ENCODE assay signal across 9 cellular contexts in genomic region chr1:153567621-153568366, GRCh38. TPM values are rescaled to one million over a fixed set of nuclear protein-coding genes. Genes with fewer than 3 reads are reported as not detected.
DNase-seq lines count a peak whose midpoint lies in the region; ATAC-seq and TF ChIP-seq lines count a peak whose summit lies in the region.
"Had no signal": no experiment of that assay in that cellular context is flagged by ENCODE, and none has a peak within 500 bp of the region (broad histone marks: within the 10 kb centered on the region; RNA-seq: fewer than 3 reads in every experiment).

No MANE protein-coding gene starts in this region.

- H3K23me2 ChIP-seq in H9 (ENCODE audit: insufficient read length, low read depth, low read length, poor library complexity, severe bottlenecking): no peaks in the 10 kb centered on the region

- no peak overlapping the region for H4K5ac ChIP-seq in H9 (ENCODE audit: insufficient read length, low read depth, low read length)

- H3K56ac ChIP-seq in H9 (ENCODE audit: insufficient read length, low read depth, low read length): no peak overlapping the region

- H3K27me3 Mint-ChIP-seq in H9 (ENCODE audit: low read depth) (peaks cover 15% of the 10 kb centered on the region), endodermal cell (ENCODE audit: insufficient read depth) (peaks cover 7% of the 10 kb centered on the region)

- H3K4me2 ChIP-seq in H9 (ENCODE audit: insufficient read depth, insufficient read length, low read length): peak overlapping the region; percentile 23

- H3K23ac ChIP-seq in H9 (ENCODE audit: insufficient read length, low read depth, low read length): no peak overlapping the region

- H3K9me3 ChIP-seq in H9 (ENCODE audit: control insufficient read depth, low read depth, low read length): no peaks in the 10 kb centered on the region
- H3K9me3 ChIP-seq in endodermal cell (ENCODE audit: control insufficient read depth, low read length): no peaks in the 10 kb centered on the region

- in situ Hi-C loops in SK-MEL-5 (cut with HindIII; ENCODE audit: low pct_unique_long_range_greater_than_20kb, low sequenced_read_pairs): no loop called here

- H3K79me1 ChIP-seq in H9 (ENCODE audit: insufficient read depth, low read depth, low read length, poor library complexity, severe bottlenecking): no peaks in the 10 kb centered on the region

- TF ChIP-seq CTCF in H9 (conservative IDR thresholded peaks at IDR 0.05) (no peak), endodermal cell (conservative IDR thresholded peaks at IDR 0.05) (no peak)

- no peaks in the 10 kb centered on the region for H3K79me2 ChIP-seq in H9 (ENCODE audit: insufficient read depth, low read length)

- H4K91ac ChIP-seq in H9 (ENCODE audit: insufficient read length, low read depth, low read length): no peak overlapping the region

- H3K27ac ChIP-seq in H9 (ENCODE audit: insufficient read length, low read depth, low read length) (no peak overlapping the region), endodermal cell (ENCODE audit: low read depth, low read length) (peak overlapping the region; percentile 40), rectal smooth muscle tissue (ENCODE audit: low read depth, low read length) (peak overlapping the region; percentile 53)

- H2BK20ac ChIP-seq in H9 (ENCODE audit: low read depth, low read length, poor library complexity, severe bottlenecking): no peak overlapping the region

- ATAC-seq in HG03432 (IDR thresholded peaks at IDR 0.05; ENCODE audit: unreplicated experiment) (no peak), GM18502 (IDR thresholded peaks at IDR 0.05; ENCODE audit: poor library complexity, unreplicated experiment) (no peak)

- H2AFZ ChIP-seq in H9 (ENCODE audit: low read length): no peak overlapping the region

- peaks cover 3% of the 10 kb centered on the region for H4K20me1 ChIP-seq in H9 (ENCODE audit: control insufficient read depth, insufficient read depth, insufficient read length)

- peaks cover 7% of the 10 kb centered on the region; the same call in 1 of the 2 replicates for H3K4me1 ChIP-seq in H9 (ENCODE audit: insufficient read depth, low read length)
- H3K4me1 ChIP-seq in endodermal cell (ENCODE audit: control insufficient read depth, insufficient read depth, low read length): peaks cover 11% of the 10 kb centered on the region
- H3K4me1 ChIP-seq in rectal smooth muscle tissue (ENCODE audit: control insufficient read depth, insufficient read depth, low read length): peaks cover 31% of the 10 kb centered on the region

- H2AK5ac ChIP-seq in H9 (ENCODE audit: insufficient read length, low read length): no peak overlapping the region

- DNase-seq in H9: peak; percentile 53
- peak; percentile 77 for DNase-seq in SK-MEL-5 (ENCODE audit: low read depth, low spot score)
- DNase-seq in endodermal cell: peak; percentile 80
- DNase-seq in OCI-M2 (lab: John Stamatoyannopoulos, UW; ENCODE audit: unreplicated experiment): no peak
- DNase-seq in NCI-H2029 treated with DMSO at 0.1 percent for 48 hours (lab: John Stamatoyannopoulos, UW): no peak

- H3K4me3 ChIP-seq in endodermal cell (ENCODE audit: low read length) (no peak overlapping the region), rectal smooth muscle tissue (ENCODE audit: low read length) (peak overlapping the region; percentile 32)

- H3K9me3 Mint-ChIP-seq in H9 (no peaks in the 10 kb centered on the region), endodermal cell (peaks cover 2% of the 10 kb centered on the region)

- no CpG with 5 or more reads among the region's 22 CpGs for WGBS in H9 (ENCODE audit: extremely low coverage, insufficient read length, low lambda C conversion rate)
- WGBS in endodermal cell (ENCODE audit: insufficient coverage in 1 of 2, insufficient read length in 1 of 2), 2 experiments: 72 to 79% methylated on average over 13 to 22 of the region's 22 CpGs

- no peak overlapping the region for H2BK5ac ChIP-seq in H9 (ENCODE audit: insufficient read length, low read length)

- H2BK15ac ChIP-seq in H9 (ENCODE audit: low read depth, low read length): no peak overlapping the region

- H3K27me3 ChIP-seq in H9 (ENCODE audit: insufficient read depth, low read length): no peaks in the 10 kb centered on the region
- no peaks in the 10 kb centered on the region for H3K27me3 ChIP-seq in endodermal cell (ENCODE audit: control insufficient read depth, insufficient read depth, low read length, poor library complexity, severe bottlenecking)
- H3K27me3 ChIP-seq in rectal smooth muscle tissue (ENCODE audit: control insufficient read depth, insufficient read depth, low read length): no peaks in the 10 kb centered on the region

- 0 out of 2 replicates have a peak overlapping the region, but pooled peaks have one; percentile 28 for H3K14ac ChIP-seq in H9 (ENCODE audit: insufficient read depth, low read length)

- H3K4ac ChIP-seq in H9 (ENCODE audit: low read depth, low read length): no peak overlapping the region

- no peak overlapping the region for H3K9ac ChIP-seq in H9 (ENCODE audit: extremely low read depth, insufficient read length, low read length)
- H3K9ac ChIP-seq in endodermal cell (ENCODE audit: extremely low read depth, low read length, poor library complexity, severe bottlenecking): no peak overlapping the region
- no peak overlapping the region for H3K9ac ChIP-seq in rectal smooth muscle tissue (ENCODE audit: low read length)

- H3K4me3 Mint-ChIP-seq in H9: peak overlapping the region in 1 of 2 experiments; percentile 39; a peak in 3 of 5 replicates
- H3K4me3 Mint-ChIP-seq in endodermal cell: peak overlapping the region; percentile 42

- no peak overlapping the region for H3T11ph ChIP-seq in H9 (ENCODE audit: low read length)

- H3K4me1 Mint-ChIP-seq in H9 (peaks cover 33 to 35% of the 10 kb centered on the region in 2 experiments), endodermal cell (peaks cover 29% of the 10 kb centered on the region)

- no peak overlapping the region for H2BK12ac ChIP-seq in H9 (ENCODE audit: insufficient read length, low read depth, low read length)

- H3K27ac Mint-ChIP-seq in H9: peak overlapping the region in 2 of 3 experiments; percentile 4 to 91; a peak in 3 of 7 replicates
- H3K27ac Mint-ChIP-seq in endodermal cell: peak overlapping the region; percentile 78

- no peak overlapping the region for H2BK120ac ChIP-seq in H9 (ENCODE audit: low read depth, low read length, poor library complexity, severe bottlenecking)

- H3K36me3 ChIP-seq in endodermal cell (ENCODE audit: control insufficient read depth, insufficient read depth, low read length): no peaks in the 10 kb centered on the region
- no peaks in the 10 kb centered on the region for H3K36me3 ChIP-seq in rectal smooth muscle tissue (ENCODE audit: control insufficient read depth, insufficient read depth, low read length)

- H3K36me3 Mint-ChIP-seq in H9 (ENCODE audit: insufficient read depth in 1 of 3, low read depth in 3 of 3) (no peaks in the 10 kb centered on the region), endodermal cell (ENCODE audit: low read depth) (no peaks in the 10 kb centered on the region)

- no peak overlapping the region for H4K8ac ChIP-seq in H9 (replicated peaks; ENCODE audit: insufficient read length, low read depth, low read length)

- H3K18ac ChIP-seq in H9 (ENCODE audit: insufficient read length, low read depth, low read length): peak overlapping the region; percentile 4

RNA-seq across cellular contexts. Expression of gene S100A2, which starts 2.1 kb away (rescaled TPM):
- total RNA-seq in H9 (2021) (0.57 and 0.92 TPM in 2 replicates), endodermal cell (1 to 10 TPM in 1 of 2 donors, under 1 TPM in 1; 0.92 to 3.1 TPM)
- 0.24 and 2.2 TPM in 2 replicates for total RNA-seq in SK-MEL-5 (2014; rRNA removed; shearing (Covaris generic))
- 1.2 and 1.5 TPM in 2 replicates for polyA plus RNA-seq in SK-MEL-5 (2015; cell fraction: cytosol; rRNA removed)
- 0.28 and 1.6 TPM in 2 replicates for polyA plus RNA-seq in SK-MEL-5 (2015; cell fraction: nucleus; rRNA removed)
- not detected for polyA plus RNA-seq in endodermal cell (2013, experiment 1 of 2)
- not detected for polyA plus RNA-seq in endodermal cell (2013, experiment 2 of 2)
- polyA plus RNA-seq: neural cell had no signal

RNA-seq across cellular contexts. Expression of gene S100A3, which starts 18.7 kb away (rescaled TPM):
- total RNA-seq in H9 (2021) (not detected in 2 replicates), endodermal cell (not detected)
- 0.63 TPM in 1 of 2 replicates, not detected in the other for total RNA-seq in SK-MEL-5 (2014; rRNA removed; shearing (Covaris generic))
- polyA plus RNA-seq in SK-MEL-5 (2015; cell fraction: cytosol; rRNA removed): 0.62 and 3.8 TPM in 2 replicates
- polyA plus RNA-seq in SK-MEL-5 (2015; cell fraction: nucleus; rRNA removed): not detected in 2 replicates
- 0.46 TPM for polyA plus RNA-seq in endodermal cell (2013, experiment 1 of 2)
- polyA plus RNA-seq in endodermal cell (2013, experiment 2 of 2): 0.58 TPM
- polyA plus RNA-seq: neural cell had no signal

RNA-seq across cellular contexts. Expression of gene S100A4, which starts 22.2 kb away (rescaled TPM):
- 9.0 and 9.3 TPM in 2 replicates for total RNA-seq in H9 (2021)
- total RNA-seq in SK-MEL-5 (2014; rRNA removed; shearing (Covaris generic)): 0.51 TPM in 1 of 2 replicates, not detected in the other
- 1.8 TPM in 1 of 2 replicates, not detected in the other for polyA plus RNA-seq in SK-MEL-5 (2015; cell fraction: cytosol; rRNA removed)
- not detected in 2 replicates for polyA plus RNA-seq in SK-MEL-5 (2015; cell fraction: nucleus; rRNA removed)
- total RNA-seq in endodermal cell: 1 to 10 TPM; 4.9 to 6.2 TPM
- 24.8 TPM for polyA plus RNA-seq in endodermal cell (2013, experiment 1 of 2)
- 24.1 TPM for polyA plus RNA-seq in endodermal cell (2013, experiment 2 of 2)
- polyA plus RNA-seq: neural cell had no signal

RNA-seq across cellular contexts. Expression of gene S100A5, which starts 27.1 kb away (rescaled TPM):
- not detected in 2 replicates for total RNA-seq in H9 (2021)
- not detected in 2 replicates for total RNA-seq in SK-MEL-5 (2014; rRNA removed; shearing (Covaris generic))
- not detected in 2 replicates for polyA plus RNA-seq in SK-MEL-5 (2015; cell fraction: cytosol; rRNA removed)
- not detected in 2 replicates for polyA plus RNA-seq in SK-MEL-5 (2015; cell fraction: nucleus; rRNA removed)
- not detected for total RNA-seq in endodermal cell
- not detected for polyA plus RNA-seq in endodermal cell (2013, experiment 1 of 2)
- polyA plus RNA-seq in endodermal cell (2013, experiment 2 of 2): not detected
- polyA plus RNA-seq: neural cell had no signal

RNA-seq across cellular contexts. Expression of gene S100A6, which starts 32.0 kb away (rescaled TPM):
- total RNA-seq in H9 (2021): not detected in 2 replicates
- total RNA-seq in SK-MEL-5 (2014; rRNA removed; shearing (Covaris generic)): 185 and 198 TPM in 2 replicates
- 226 and 252 TPM in 2 replicates for polyA plus RNA-seq in SK-MEL-5 (2015; cell fraction: cytosol; rRNA removed)
- 15.0 and 37.2 TPM in 2 replicates for polyA plus RNA-seq in SK-MEL-5 (2015; cell fraction: nucleus; rRNA removed)
- total RNA-seq in endodermal cell: 1 to 10 TPM; 3.7 to 7.5 TPM
- polyA plus RNA-seq in endodermal cell (2013, experiment 1 of 2): 25.5 TPM
- 34.9 TPM for polyA plus RNA-seq in endodermal cell (2013, experiment 2 of 2)
- polyA plus RNA-seq: neural cell had no signal

Comparison
In these comparisons a context has a peak if more than half of its experiments do, and no peak if none do; other contexts are left out.
1. DNase-seq: peak in H9 (single experiment), SK-MEL-5 (single experiment) and endodermal cell (single experiment); none in OCI-M2 (single experiment) and NCI-H2029 treated with DMSO at 0.1 percent for 48 hours (single experiment).